In the genomic region with DNA sequence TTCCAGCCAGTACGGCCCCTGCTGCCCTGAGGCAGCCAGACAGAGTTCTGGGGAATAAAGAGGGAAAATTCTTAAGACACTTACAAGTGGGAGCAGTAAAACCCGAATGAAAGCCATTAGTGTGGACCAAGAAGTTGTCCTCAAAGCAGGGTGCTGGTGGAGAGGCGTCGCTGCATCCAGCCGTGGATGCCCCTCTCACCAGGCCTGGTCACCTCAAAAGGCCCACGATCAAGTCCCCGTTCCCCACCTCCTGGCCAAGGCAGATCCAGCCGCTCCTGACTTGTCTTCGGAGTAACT, we compare ENCODE assay signal across 9 cellular contexts. TPM values are rescaled to one million over a fixed set of nuclear protein-coding genes. Genes with fewer than 3 reads are reported as not detected.
A peak's percentile ranks its signal among the peaks of the same experiment; 100 is the strongest.
DNase-seq lines count a peak whose midpoint lies in the region; ATAC-seq and TF ChIP-seq lines count a peak whose summit lies in the region.
"Had no signal": no experiment of that assay in that cellular context is flagged by ENCODE, and none has a peak within 500 bp of the region (broad histone marks: within the 10 kb centered on the region; RNA-seq: fewer than 3 reads in every experiment).

No MANE protein-coding gene starts in this region.

- DNase-seq in activated CD8-positive, alpha-beta T cell treated with anti-CD3 and anti-CD28 coated beads for 36 hours: no peak
- DNase-seq in activated CD8-positive, alpha-beta T cell treated with anti-CD3 and anti-CD28 coated beads, Interleukin-2, amount 10 ng/mL, durations not matched to agents 7 days and 5 days: no peak
- no peak for DNase-seq in endodermal cell
- DNase-seq in transverse colon: no peak
- no peak for DNase-seq in EL
- no peak for DNase-seq in stimulated activated CD4-positive, alpha-beta T cell treated with anti-CD3 and anti-CD28 coated beads, Interleukin-1b, Interleukin-23, amount 100 ng/mL, for 48 hours
- DNase-seq in HuH-7.5 (ENCODE audit: low spot score): no peak

- H3K9me3 ChIP-seq in endodermal cell (ENCODE audit: control insufficient read depth, low read length) (no peaks in the 10 kb centered on the region), mucosa of stomach (ENCODE audit: control insufficient read depth, low read length) (no peaks in the 10 kb centered on the region), transverse colon (no peaks in the 10 kb centered on the region)

- no peak for TF ChIP-seq POLR2A in transverse colon (IDR thresholded peaks at IDR 0.05)

- CTCF ChIA-PET in activated CD8-positive, alpha-beta T cell treated with anti-CD3 and anti-CD28 coated beads for 36 hours (lab: Charles Lee): no interaction called here
- CTCF ChIA-PET in activated CD8-positive, alpha-beta T cell treated with anti-CD3 and anti-CD28 coated beads, Interleukin-2, amount 10 ng/mL, durations not matched to agents 7 days and 5 days (lab: Charles Lee): no interaction called here

- H3K27me3 ChIP-seq in endodermal cell (ENCODE audit: control insufficient read depth, insufficient read depth, low read length, poor library complexity, severe bottlenecking) (peaks cover 58% of the 10 kb centered on the region), mucosa of stomach (ENCODE audit: control insufficient read depth, insufficient read depth, low read length) (peaks cover 28% of the 10 kb centered on the region), transverse colon (peaks cover 22% of the 10 kb centered on the region)

- in situ Hi-C loops in transverse colon (cut with MboI; ENCODE audit: low pct_ligation_motif_present in 1 of 4, low pct_unique_long_range_greater_than_20kb in 1 of 4, low sequenced_read_pairs in 3 of 4): no loop called here

- H3K4me3 Mint-ChIP-seq in activated CD8-positive, alpha-beta T cell treated with anti-CD3 and anti-CD28 coated beads for 36 hours: peak overlapping the region; percentile 15
- H3K4me3 Mint-ChIP-seq in activated CD8-positive, alpha-beta T cell treated with anti-CD3 and anti-CD28 coated beads, Interleukin-2, amount 10 ng/mL, durations not matched to agents 7 days and 5 days: no peak overlapping the region
- H3K4me3 Mint-ChIP-seq in endodermal cell: peak overlapping the region; percentile 61

- H3K27ac ChIP-seq in endodermal cell (ENCODE audit: low read depth, low read length) (no peak overlapping the region), transverse colon (peak overlapping the region; percentile 80 to 82 (median 80))

- peaks cover 4% of the 10 kb centered on the region for H3K4me1 Mint-ChIP-seq in activated CD8-positive, alpha-beta T cell treated with anti-CD3 and anti-CD28 coated beads for 36 hours (ENCODE audit: low read depth)
- H3K4me1 Mint-ChIP-seq in activated CD8-positive, alpha-beta T cell treated with anti-CD3 and anti-CD28 coated beads, Interleukin-2, amount 10 ng/mL, durations not matched to agents 7 days and 5 days (ENCODE audit: low read depth): peaks cover 8% of the 10 kb centered on the region
- peaks cover 18% of the 10 kb centered on the region for H3K4me1 Mint-ChIP-seq in endodermal cell

- no peak for TF ChIP-seq CTCF in activated CD8-positive, alpha-beta T cell treated with anti-CD3 and anti-CD28 coated beads for 36 hours (IDR thresholded peaks at IDR 0.05)
- no peak for TF ChIP-seq CTCF in endodermal cell (conservative IDR thresholded peaks at IDR 0.05)
- TF ChIP-seq CTCF in transverse colon (IDR thresholded peaks at IDR 0.05): no peak

- H3K9me3 Mint-ChIP-seq in activated CD8-positive, alpha-beta T cell treated with anti-CD3 and anti-CD28 coated beads for 36 hours: no peaks in the 10 kb centered on the region
- no peaks in the 10 kb centered on the region for H3K9me3 Mint-ChIP-seq in activated CD8-positive, alpha-beta T cell treated with anti-CD3 and anti-CD28 coated beads, Interleukin-2, amount 10 ng/mL, durations not matched to agents 7 days and 5 days (ENCODE audit: insufficient read depth)
- no peaks in the 10 kb centered on the region for H3K9me3 Mint-ChIP-seq in endodermal cell

- intact Hi-C loops in activated CD8-positive, alpha-beta T cell treated with anti-CD3 and anti-CD28 coated beads for 36 hours (cut with micrococcal nuclease): no loop called here
- intact Hi-C loops in transverse colon (cut with DNase I; ENCODE audit: low total_unique reads): no loop called here

- H3K36me3 ChIP-seq in endodermal cell (ENCODE audit: control insufficient read depth, insufficient read depth, low read length): no peaks in the 10 kb centered on the region
- H3K36me3 ChIP-seq in mucosa of stomach (ENCODE audit: control insufficient read depth, insufficient read depth, low read length): no peaks in the 10 kb centered on the region
- H3K36me3 ChIP-seq in transverse colon: no peaks in the 10 kb centered on the region

- no peak for TF ChIP-seq EP300 in transverse colon (IDR thresholded peaks at IDR 0.05; ENCODE audit: low read depth)

- POLR2A ChIA-PET in activated CD8-positive, alpha-beta T cell treated with anti-CD3 and anti-CD28 coated beads for 36 hours (lab: Charles Lee): interaction anchor here (0.6 kb wide), 1 partner anchor 183 kb away, joined by 3 read pairs; no protein-coding TSS in a partner anchor
- POLR2A ChIA-PET in activated CD8-positive, alpha-beta T cell treated with anti-CD3 and anti-CD28 coated beads, Interleukin-2, amount 10 ng/mL, durations not matched to agents 7 days and 5 days (lab: Charles Lee): no interaction called here

- H3K4me1 ChIP-seq in endodermal cell (ENCODE audit: control insufficient read depth, insufficient read depth, low read length) (no peaks in the 10 kb centered on the region), mucosa of stomach (ENCODE audit: control insufficient read depth, insufficient read depth, low read length) (no peaks in the 10 kb centered on the region), transverse colon (no peaks in the 10 kb centered on the region)

- no peak for ATAC-seq in activated CD8-positive, alpha-beta T cell treated with anti-CD3 and anti-CD28 coated beads for 36 hours
- ATAC-seq in activated CD8-positive, alpha-beta T cell treated with anti-CD3 and anti-CD28 coated beads, Interleukin-2, amount 10 ng/mL, durations not matched to agents 7 days and 5 days: no peak

- 47 to 54% methylated on average over 8 to 9 of the region's 9 CpGs for WGBS in endodermal cell (ENCODE audit: insufficient coverage in 1 of 2, insufficient read length in 1 of 2), 2 experiments
- WGBS in transverse colon (ENCODE audit: low coverage in 1 of 2), 2 donors: 30 to 56% methylated on average over 2 to 7 of the region's 9 CpGs

- H3K4me3 ChIP-seq in endodermal cell (ENCODE audit: low read length): peak overlapping the region; percentile 79
- H3K4me3 ChIP-seq in mucosa of stomach (ENCODE audit: low read length): no peak overlapping the region
- peak overlapping the region; percentile 37 to 58 (median 43) for H3K4me3 ChIP-seq in transverse colon

- peaks cover 36% of the 10 kb centered on the region for H3K27me3 Mint-ChIP-seq in activated CD8-positive, alpha-beta T cell treated with anti-CD3 and anti-CD28 coated beads for 36 hours
- peaks cover 52% of the 10 kb centered on the region for H3K27me3 Mint-ChIP-seq in activated CD8-positive, alpha-beta T cell treated with anti-CD3 and anti-CD28 coated beads, Interleukin-2, amount 10 ng/mL, durations not matched to agents 7 days and 5 days (ENCODE audit: low read depth)
- peaks cover 36% of the 10 kb centered on the region for H3K27me3 Mint-ChIP-seq in endodermal cell (ENCODE audit: insufficient read depth)

- no peaks in the 10 kb centered on the region for H3K36me3 Mint-ChIP-seq in activated CD8-positive, alpha-beta T cell treated with anti-CD3 and anti-CD28 coated beads for 36 hours (ENCODE audit: low read depth)
- no peaks in the 10 kb centered on the region for H3K36me3 Mint-ChIP-seq in activated CD8-positive, alpha-beta T cell treated with anti-CD3 and anti-CD28 coated beads, Interleukin-2, amount 10 ng/mL, durations not matched to agents 7 days and 5 days (ENCODE audit: low read depth)
- no peaks in the 10 kb centered on the region for H3K36me3 Mint-ChIP-seq in endodermal cell (ENCODE audit: low read depth)

- H3K9ac ChIP-seq in endodermal cell (ENCODE audit: extremely low read depth, low read length, poor library complexity, severe bottlenecking) (peak overlapping the region; percentile 29), mucosa of stomach (ENCODE audit: low read length) (peak overlapping the region; percentile 47)

- H3K27ac Mint-ChIP-seq in activated CD8-positive, alpha-beta T cell treated with anti-CD3 and anti-CD28 coated beads for 36 hours: no peak overlapping the region
- H3K27ac Mint-ChIP-seq in activated CD8-positive, alpha-beta T cell treated with anti-CD3 and anti-CD28 coated beads, Interleukin-2, amount 10 ng/mL, durations not matched to agents 7 days and 5 days: no peak overlapping the region
- H3K27ac Mint-ChIP-seq in endodermal cell: peak overlapping the region; percentile 61

RNA-seq across cellular contexts. Expression of a gene that starts 0.7 kb away (rescaled TPM):
- total RNA-seq in activated CD8-positive, alpha-beta T cell treated with anti-CD3 and anti-CD28 coated beads for 36 hours: under 1 TPM; 0.04 to 0.09 TPM
- not detected for total RNA-seq in activated CD8-positive, alpha-beta T cell treated with anti-CD3 and anti-CD28 coated beads, Interleukin-2, amount 10 ng/mL, durations not matched to agents 7 days and 5 days
- under 1 TPM; 0.51 to 0.77 TPM for total RNA-seq in endodermal cell
- polyA plus RNA-seq in endodermal cell (2013, experiment 1 of 2): 1.4 TPM
- 1.1 TPM for polyA plus RNA-seq in endodermal cell (2013, experiment 2 of 2)
- total RNA-seq in transverse colon: 1 to 10 TPM; 2.2 to 6.0 (median 3.9) TPM

RNA-seq across cellular contexts. Expression of a gene that starts 19.2 kb away (rescaled TPM):
- total RNA-seq in activated CD8-positive, alpha-beta T cell treated with anti-CD3 and anti-CD28 coated beads for 36 hours: not detected
- total RNA-seq in activated CD8-positive, alpha-beta T cell treated with anti-CD3 and anti-CD28 coated beads, Interleukin-2, amount 10 ng/mL, durations not matched to agents 7 days and 5 days: not detected
- total RNA-seq in endodermal cell (not detected), transverse colon (not detected)
- polyA plus RNA-seq in endodermal cell (2013, experiment 1 of 2): not detected
- polyA plus RNA-seq in endodermal cell (2013, experiment 2 of 2): not detected
- total RNA-seq: dermis microvascular lymphatic vessel endothelial cell had no signal
